10 cellular contexts compared by ENCODE assay signal in genomic region chr12:63814146-63814774, GRCh38. TPM values are rescaled to one million over a fixed set of nuclear protein-coding genes. Genes with fewer than 3 reads are reported as not detected.
A peak's percentile ranks its signal among the peaks of the same experiment; 100 is the strongest.
DNase-seq lines count a peak whose midpoint lies in the region; ATAC-seq and TF ChIP-seq lines count a peak whose summit lies in the region.
"Had no signal": no experiment of that assay in that cellular context is flagged by ENCODE, and none has a peak within 500 bp of the region (broad histone marks: within the 10 kb centered on the region; RNA-seq: fewer than 3 reads in every experiment).

No MANE protein-coding gene starts in this region.

- no peak for DNase-seq in CD4-positive, alpha-beta T cell
- DNase-seq in NCI-H748 treated with DMSO at 0.1 percent for 48 hours (lab: John Stamatoyannopoulos, UW) (peak; percentile 71), KG1 (lab: John Stamatoyannopoulos, UW) (no peak), NCI-H128 (lab: John Stamatoyannopoulos, UW; ENCODE audit: unreplicated experiment) (no peak), DMS153 treated with DMSO at 0.1 percent for 48 hours (lab: John Stamatoyannopoulos, UW; ENCODE audit: unreplicated experiment) (no peak), NAMALWA (ENCODE audit: low spot score) (no peak)
- DNase-seq: mesendoderm had no signal

- no peaks in the 10 kb centered on the region for H3K27me3 ChIP-seq in CD4-positive, alpha-beta T cell (ENCODE audit: control insufficient read depth, insufficient read depth, low read length)
- H3K27me3 ChIP-seq: BLaER1 had no signal

- intact Hi-C loops in CD4-positive, alpha-beta T cell (cut with DNase I, micrococcal nuclease) = no loop called here

- H3K4me1 Mint-ChIP-seq in CD4-positive, alpha-beta T cell (ENCODE audit: low read depth) = peaks cover 15% of the 10 kb centered on the region

- peaks cover 4% of the 10 kb centered on the region for H3K36me3 Mint-ChIP-seq in CD4-positive, alpha-beta T cell (ENCODE audit: low read depth)

- H3K27me3 Mint-ChIP-seq in CD4-positive, alpha-beta T cell = peaks cover under 1% of the 10 kb centered on the region

- H3K27ac Mint-ChIP-seq in CD4-positive, alpha-beta T cell = peak overlapping the region; percentile 79

- no peaks in the 10 kb centered on the region for H3K9me3 Mint-ChIP-seq in CD4-positive, alpha-beta T cell

- CTCF ChIA-PET in CD4-positive, alpha-beta T cell (lab: Charles Lee) = no interaction called here

- no peak for ATAC-seq in CD4-positive, alpha-beta T cell (ENCODE audit: poor library complexity)
- ATAC-seq in GM19372 (IDR thresholded peaks at IDR 0.05; ENCODE audit: low read depth, unreplicated experiment) (peak; percentile 36), HG02973 (IDR thresholded peaks at IDR 0.05; ENCODE audit: unreplicated experiment) (peak; percentile 49)

- H3K27ac ChIP-seq in CD4-positive, alpha-beta T cell (ENCODE audit: low read depth, low read length) = no peak overlapping the region
- H3K27ac ChIP-seq: BLaER1 had no signal

- TF ChIP-seq CTCF in CD4-positive, alpha-beta T cell (IDR thresholded peaks at IDR 0.05) = no peak

- POLR2A ChIA-PET in CD4-positive, alpha-beta T cell (lab: Charles Lee) = interaction anchor here (0.6 kb wide), 1 partner anchor 49 kb away, joined by 3 read pairs; no protein-coding TSS in a partner anchor

- H3K4me3 Mint-ChIP-seq in CD4-positive, alpha-beta T cell = peak overlapping the region; percentile 23

- no peaks in the 10 kb centered on the region for H3K9me3 ChIP-seq in CD4-positive, alpha-beta T cell (ENCODE audit: control insufficient read depth, low read length)

RNA-seq across cellular contexts. Expression of gene SRGAP1, which starts 30.2 kb away (rescaled TPM):
- total RNA-seq in CD4-positive, alpha-beta T cell = under 1 TPM in 1 of 2 experiments, not detected in 1; 0.03 TPM

RNA-seq across cellular contexts. Expression of gene RXYLT1, which starts 34.6 kb away (rescaled TPM):
- total RNA-seq in CD4-positive, alpha-beta T cell = 1 to 10 TPM; 6.2 to 6.3 TPM
